1 cellular context compared by ENCODE assay signal in genomic region chr6:53479871-53480270, GRCh38.
TF ChIP-seq lines count a peak whose summit lies in the region.

No MANE protein-coding gene starts in this region.

TF ChIP-seq in GM12878, 131 proteins besides CTCF, POLR2A, EP300 and RAD21 (continued from another document):
- TF ChIP-seq E4F1 (IDR thresholded peaks at IDR 0.05; ENCODE audit: borderline replicate concordance, partially characterized antibody) (no peak), MYC (IDR thresholded peaks at IDR 0.05; ENCODE audit: insufficient read depth, insufficient read length, insufficient replicate concordance, low read length, severe bottlenecking) (no peak), JUND (IDR thresholded peaks at IDR 0.05; ENCODE audit: low read depth, low read length) (no peak), CEBPZ (IDR thresholded peaks at IDR 0.05; ENCODE audit: low read depth, low read length) (no peak)
